Comparison of ENCODE assay signal across 3 cellular contexts in the genomic region with DNA sequence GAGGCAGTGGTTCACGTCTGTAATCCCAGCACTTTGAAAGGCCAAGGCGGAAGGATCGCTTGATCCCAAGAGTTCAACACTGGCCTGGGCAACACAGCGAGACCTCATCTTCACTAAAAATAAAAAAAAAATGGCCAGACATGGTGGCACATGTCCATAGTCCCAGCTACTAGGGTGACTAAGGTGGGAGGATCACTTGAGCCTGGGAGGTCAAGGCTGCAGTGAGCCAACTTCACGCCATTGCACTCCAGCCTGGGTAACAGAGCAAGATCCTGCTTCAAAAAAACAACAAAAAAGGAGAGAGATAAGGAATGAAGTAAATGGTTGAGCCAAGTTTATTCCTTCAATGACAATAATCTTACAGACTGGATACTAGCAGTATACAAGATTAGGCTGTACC.
TF ChIP-seq lines count a peak whose summit lies in the region.

No MANE protein-coding gene starts in this region.

TF ChIP-seq in HepG2, 621 proteins besides CTCF, POLR2A, EP300 and RAD21 (continues in another document):
- TF ChIP-seq ZNF296 (CRISPR knock-in tag; conservative IDR thresholded peaks at IDR 0.05) (no peak), ZKSCAN1 (IDR thresholded peaks at IDR 0.05; ENCODE audit: low read length) (no peak), SALL1 (CRISPR knock-in tag; IDR thresholded peaks at IDR 0.05) (0 out of 2 replicates have a peak, but pooled peaks have one; percentile 15), ZNF263 (CRISPR knock-in tag; IDR thresholded peaks at IDR 0.05) (no peak)
- TF ChIP-seq, protein P1, sequence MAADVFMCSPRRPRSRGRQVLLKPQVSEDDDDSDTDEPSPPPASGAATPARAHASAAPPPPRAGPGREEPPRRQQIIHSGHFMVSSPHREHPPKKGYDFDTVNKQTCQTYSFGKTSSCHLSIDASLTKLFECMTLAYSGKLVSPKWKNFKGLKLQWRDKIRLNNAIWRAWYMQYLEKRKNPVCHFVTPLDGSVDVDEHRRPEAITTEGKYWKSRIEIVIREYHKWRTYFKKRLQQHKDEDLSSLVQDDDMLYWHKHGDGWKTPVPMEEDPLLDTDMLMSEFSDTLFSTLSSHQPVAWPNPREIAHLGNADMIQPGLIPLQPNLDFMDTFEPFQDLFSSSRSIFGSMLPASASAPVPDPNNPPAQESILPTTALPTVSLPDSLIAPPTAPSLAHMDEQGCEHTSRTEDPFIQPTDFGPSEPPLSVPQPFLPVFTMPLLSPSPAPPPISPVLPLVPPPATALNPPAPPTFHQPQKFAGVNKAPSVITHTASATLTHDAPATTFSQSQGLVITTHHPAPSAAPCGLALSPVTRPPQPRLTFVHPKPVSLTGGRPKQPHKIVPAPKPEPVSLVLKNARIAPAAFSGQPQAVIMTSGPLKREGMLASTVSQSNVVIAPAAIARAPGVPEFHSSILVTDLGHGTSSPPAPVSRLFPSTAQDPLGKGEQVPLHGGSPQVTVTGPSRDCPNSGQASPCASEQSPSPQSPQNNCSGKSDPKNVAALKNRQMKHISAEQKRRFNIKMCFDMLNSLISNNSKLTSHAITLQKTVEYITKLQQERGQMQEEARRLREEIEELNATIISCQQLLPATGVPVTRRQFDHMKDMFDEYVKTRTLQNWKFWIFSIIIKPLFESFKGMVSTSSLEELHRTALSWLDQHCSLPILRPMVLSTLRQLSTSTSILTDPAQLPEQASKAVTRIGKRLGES (CRISPR knock-in tag; IDR thresholded peaks at IDR 0.05; ENCODE audit: borderline replicate concordance), result no peak
- TF ChIP-seq, protein P2, sequence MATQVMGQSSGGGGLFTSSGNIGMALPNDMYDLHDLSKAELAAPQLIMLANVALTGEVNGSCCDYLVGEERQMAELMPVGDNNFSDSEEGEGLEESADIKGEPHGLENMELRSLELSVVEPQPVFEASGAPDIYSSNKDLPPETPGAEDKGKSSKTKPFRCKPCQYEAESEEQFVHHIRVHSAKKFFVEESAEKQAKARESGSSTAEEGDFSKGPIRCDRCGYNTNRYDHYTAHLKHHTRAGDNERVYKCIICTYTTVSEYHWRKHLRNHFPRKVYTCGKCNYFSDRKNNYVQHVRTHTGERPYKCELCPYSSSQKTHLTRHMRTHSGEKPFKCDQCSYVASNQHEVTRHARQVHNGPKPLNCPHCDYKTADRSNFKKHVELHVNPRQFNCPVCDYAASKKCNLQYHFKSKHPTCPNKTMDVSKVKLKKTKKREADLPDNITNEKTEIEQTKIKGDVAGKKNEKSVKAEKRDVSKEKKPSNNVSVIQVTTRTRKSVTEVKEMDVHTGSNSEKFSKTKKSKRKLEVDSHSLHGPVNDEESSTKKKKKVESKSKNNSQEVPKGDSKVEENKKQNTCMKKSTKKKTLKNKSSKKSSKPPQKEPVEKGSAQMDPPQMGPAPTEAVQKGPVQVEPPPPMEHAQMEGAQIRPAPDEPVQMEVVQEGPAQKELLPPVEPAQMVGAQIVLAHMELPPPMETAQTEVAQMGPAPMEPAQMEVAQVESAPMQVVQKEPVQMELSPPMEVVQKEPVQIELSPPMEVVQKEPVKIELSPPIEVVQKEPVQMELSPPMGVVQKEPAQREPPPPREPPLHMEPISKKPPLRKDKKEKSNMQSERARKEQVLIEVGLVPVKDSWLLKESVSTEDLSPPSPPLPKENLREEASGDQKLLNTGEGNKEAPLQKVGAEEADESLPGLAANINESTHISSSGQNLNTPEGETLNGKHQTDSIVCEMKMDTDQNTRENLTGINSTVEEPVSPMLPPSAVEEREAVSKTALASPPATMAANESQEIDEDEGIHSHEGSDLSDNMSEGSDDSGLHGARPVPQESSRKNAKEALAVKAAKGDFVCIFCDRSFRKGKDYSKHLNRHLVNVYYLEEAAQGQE (IDR thresholded peaks at IDR 0.05; ENCODE audit: borderline replicate concordance in 1 of 2, low read depth in 1 of 2, low read length in 2 of 2), result no peak
- TF ChIP-seq, protein P3, sequence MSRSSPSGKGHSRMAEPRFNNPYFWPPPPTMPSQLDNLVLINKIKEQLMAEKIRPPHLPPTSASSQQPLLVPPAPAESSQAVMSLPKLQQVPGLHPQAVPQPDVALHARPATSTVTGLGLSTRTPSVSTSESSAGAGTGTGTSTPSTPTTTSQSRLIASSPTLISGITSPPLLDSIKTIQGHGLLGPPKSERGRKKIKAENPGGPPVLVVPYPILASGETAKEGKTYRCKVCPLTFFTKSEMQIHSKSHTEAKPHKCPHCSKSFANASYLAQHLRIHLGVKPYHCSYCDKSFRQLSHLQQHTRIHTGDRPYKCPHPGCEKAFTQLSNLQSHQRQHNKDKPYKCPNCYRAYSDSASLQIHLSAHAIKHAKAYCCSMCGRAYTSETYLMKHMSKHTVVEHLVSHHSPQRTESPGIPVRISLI (CRISPR knock-in tag; IDR thresholded peaks at IDR 0.05; ENCODE audit: borderline replicate concordance), result peak; percentile 21; the same call in 1 of the 2 replicates

TF ChIP-seq in WTC11, 78 proteins besides CTCF, POLR2A, EP300 and RAD21 (continues in another document):
- TF ChIP-seq, protein P4, sequence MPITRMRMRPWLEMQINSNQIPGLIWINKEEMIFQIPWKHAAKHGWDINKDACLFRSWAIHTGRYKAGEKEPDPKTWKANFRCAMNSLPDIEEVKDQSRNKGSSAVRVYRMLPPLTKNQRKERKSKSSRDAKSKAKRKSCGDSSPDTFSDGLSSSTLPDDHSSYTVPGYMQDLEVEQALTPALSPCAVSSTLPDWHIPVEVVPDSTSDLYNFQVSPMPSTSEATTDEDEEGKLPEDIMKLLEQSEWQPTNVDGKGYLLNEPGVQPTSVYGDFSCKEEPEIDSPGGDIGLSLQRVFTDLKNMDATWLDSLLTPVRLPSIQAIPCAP (CRISPR knock-in tag; IDR thresholded peaks at IDR 0.05), result no peak
- TF ChIP-seq, protein P5, sequence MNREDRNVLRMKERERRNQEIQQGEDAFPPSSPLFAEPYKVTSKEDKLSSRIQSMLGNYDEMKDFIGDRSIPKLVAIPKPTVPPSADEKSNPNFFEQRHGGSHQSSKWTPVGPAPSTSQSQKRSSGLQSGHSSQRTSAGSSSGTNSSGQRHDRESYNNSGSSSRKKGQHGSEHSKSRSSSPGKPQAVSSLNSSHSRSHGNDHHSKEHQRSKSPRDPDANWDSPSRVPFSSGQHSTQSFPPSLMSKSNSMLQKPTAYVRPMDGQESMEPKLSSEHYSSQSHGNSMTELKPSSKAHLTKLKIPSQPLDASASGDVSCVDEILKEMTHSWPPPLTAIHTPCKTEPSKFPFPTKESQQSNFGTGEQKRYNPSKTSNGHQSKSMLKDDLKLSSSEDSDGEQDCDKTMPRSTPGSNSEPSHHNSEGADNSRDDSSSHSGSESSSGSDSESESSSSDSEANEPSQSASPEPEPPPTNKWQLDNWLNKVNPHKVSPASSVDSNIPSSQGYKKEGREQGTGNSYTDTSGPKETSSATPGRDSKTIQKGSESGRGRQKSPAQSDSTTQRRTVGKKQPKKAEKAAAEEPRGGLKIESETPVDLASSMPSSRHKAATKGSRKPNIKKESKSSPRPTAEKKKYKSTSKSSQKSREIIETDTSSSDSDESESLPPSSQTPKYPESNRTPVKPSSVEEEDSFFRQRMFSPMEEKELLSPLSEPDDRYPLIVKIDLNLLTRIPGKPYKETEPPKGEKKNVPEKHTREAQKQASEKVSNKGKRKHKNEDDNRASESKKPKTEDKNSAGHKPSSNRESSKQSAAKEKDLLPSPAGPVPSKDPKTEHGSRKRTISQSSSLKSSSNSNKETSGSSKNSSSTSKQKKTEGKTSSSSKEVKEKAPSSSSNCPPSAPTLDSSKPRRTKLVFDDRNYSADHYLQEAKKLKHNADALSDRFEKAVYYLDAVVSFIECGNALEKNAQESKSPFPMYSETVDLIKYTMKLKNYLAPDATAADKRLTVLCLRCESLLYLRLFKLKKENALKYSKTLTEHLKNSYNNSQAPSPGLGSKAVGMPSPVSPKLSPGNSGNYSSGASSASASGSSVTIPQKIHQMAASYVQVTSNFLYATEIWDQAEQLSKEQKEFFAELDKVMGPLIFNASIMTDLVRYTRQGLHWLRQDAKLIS (CRISPR knock-in tag; IDR thresholded peaks at IDR 0.05; ENCODE audit: borderline replicate concordance), result no peak
- TF ChIP-seq, protein P6, sequence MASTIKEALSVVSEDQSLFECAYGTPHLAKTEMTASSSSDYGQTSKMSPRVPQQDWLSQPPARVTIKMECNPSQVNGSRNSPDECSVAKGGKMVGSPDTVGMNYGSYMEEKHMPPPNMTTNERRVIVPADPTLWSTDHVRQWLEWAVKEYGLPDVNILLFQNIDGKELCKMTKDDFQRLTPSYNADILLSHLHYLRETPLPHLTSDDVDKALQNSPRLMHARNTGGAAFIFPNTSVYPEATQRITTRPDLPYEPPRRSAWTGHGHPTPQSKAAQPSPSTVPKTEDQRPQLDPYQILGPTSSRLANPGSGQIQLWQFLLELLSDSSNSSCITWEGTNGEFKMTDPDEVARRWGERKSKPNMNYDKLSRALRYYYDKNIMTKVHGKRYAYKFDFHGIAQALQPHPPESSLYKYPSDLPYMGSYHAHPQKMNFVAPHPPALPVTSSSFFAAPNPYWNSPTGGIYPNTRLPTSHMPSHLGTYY (CRISPR knock-in tag; IDR thresholded peaks at IDR 0.05), result no peak
- TF ChIP-seq, protein P7, sequence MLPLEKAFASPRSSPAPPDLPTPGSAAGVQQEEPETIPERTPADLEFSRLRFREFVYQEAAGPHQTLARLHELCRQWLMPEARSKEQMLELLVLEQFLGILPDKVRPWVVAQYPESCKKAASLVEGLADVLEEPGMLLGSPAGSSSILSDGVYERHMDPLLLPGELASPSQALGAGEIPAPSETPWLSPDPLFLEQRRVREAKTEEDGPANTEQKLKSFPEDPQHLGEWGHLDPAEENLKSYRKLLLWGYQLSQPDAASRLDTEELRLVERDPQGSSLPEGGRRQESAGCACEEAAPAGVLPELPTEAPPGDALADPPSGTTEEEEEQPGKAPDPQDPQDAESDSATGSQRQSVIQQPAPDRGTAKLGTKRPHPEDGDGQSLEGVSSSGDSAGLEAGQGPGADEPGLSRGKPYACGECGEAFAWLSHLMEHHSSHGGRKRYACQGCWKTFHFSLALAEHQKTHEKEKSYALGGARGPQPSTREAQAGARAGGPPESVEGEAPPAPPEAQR (CRISPR knock-in tag; IDR thresholded peaks at IDR 0.05), result no peak
- no peak for TF ChIP-seq ZNF423 (CRISPR knock-in tag; IDR thresholded peaks at IDR 0.05)
- no peak for TF ChIP-seq JUN (CRISPR knock-in tag; IDR thresholded peaks at IDR 0.05)
- no peak for TF ChIP-seq HMGA2 (CRISPR knock-in tag; IDR thresholded peaks at IDR 0.05)

TF ChIP-seq in GM23338, 12 proteins besides CTCF, POLR2A, EP300 and RAD21:
- no peak for TF ChIP-seq ZNF114 (CRISPR knock-in tag; IDR thresholded peaks at IDR 0.05)
- TF ChIP-seq ZNF331 (CRISPR knock-in tag; IDR thresholded peaks at IDR 0.05; ENCODE audit: low read depth), result no peak
- TF ChIP-seq EZH2 (IDR thresholded peaks at IDR 0.05; ENCODE audit: low read depth, unreplicated experiment), result no peak
- TF ChIP-seq POLR2AphosphoS5 (IDR thresholded peaks at IDR 0.05; ENCODE audit: low read depth), result no peak
- no peak for TF ChIP-seq JUNB (IDR thresholded peaks at IDR 0.05; ENCODE audit: unreplicated experiment)
- no peak for TF ChIP-seq NANOG (IDR thresholded peaks at IDR 0.05; ENCODE audit: borderline replicate concordance)
- no peak for TF ChIP-seq CREB1 (CRISPR knock-in tag; IDR thresholded peaks at IDR 0.05; ENCODE audit: low read depth)
